In the genomic region with DNA sequence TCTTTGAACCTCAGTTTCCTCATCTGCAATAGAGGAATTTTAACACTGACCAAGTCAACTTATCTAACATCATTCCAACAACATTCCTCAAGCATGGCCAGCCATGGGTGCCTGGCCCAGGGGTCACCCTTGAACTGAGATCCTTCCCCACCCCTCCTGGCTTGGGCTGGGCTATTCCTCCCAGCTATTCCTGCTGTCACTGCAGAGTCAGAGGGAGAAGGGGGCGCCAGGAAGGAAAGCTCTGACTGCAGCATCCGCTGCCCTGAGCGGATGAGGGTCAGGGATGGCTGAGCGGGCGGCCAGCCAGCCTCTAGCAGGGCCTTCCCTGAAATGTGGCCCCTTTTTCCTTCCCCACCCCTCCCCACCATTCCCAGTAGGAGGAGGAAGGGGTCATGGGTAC, we compare ENCODE assay signal across 16 cellular contexts. TPM values are rescaled to one million over a fixed set of nuclear protein-coding genes. Genes with fewer than 3 reads are reported as not detected.
DNase-seq lines count a peak whose midpoint lies in the region; ATAC-seq and TF ChIP-seq lines count a peak whose summit lies in the region.
"Had no signal": no experiment of that assay in that cellular context is flagged by ENCODE, and none has a peak within 500 bp of the region (broad histone marks: within the 10 kb centered on the region; RNA-seq: fewer than 3 reads in every experiment).

No MANE protein-coding gene starts in this region.

- H3K27ac ChIP-seq in left ventricle myocardium inferior (replicated peaks) (peak overlapping the region; percentile 97), ovary (peak overlapping the region; percentile 79), aorta (ENCODE audit: low read depth in 1 of 2, low read length in 2 of 2) (peak overlapping the region; percentile 94 to 98)
- H3K27ac ChIP-seq: VCaP had no signal

- TF ChIP-seq EP300 in ovary (IDR thresholded peaks at IDR 0.05) = no peak

- H3K9me3 ChIP-seq in left ventricle myocardium inferior (replicated peaks) (no peaks in the 10 kb centered on the region), ovary (no peaks in the 10 kb centered on the region), aorta (ENCODE audit: control insufficient read depth, low read length) (no peaks in the 10 kb centered on the region)

- H3K4me3 ChIP-seq in left ventricle myocardium inferior = peak overlapping the region; percentile 70
- peak overlapping the region; percentile 30 for H3K4me3 ChIP-seq in fibroblast of villous mesenchyme (ENCODE audit: low read depth, low read length)
- H3K4me3 ChIP-seq in ovary = peak overlapping the region; percentile 11
- peak overlapping the region; percentile 35 to 68 for H3K4me3 ChIP-seq in aorta (ENCODE audit: low read length in 2 of 2)

- H3K27me3 ChIP-seq in left ventricle myocardium inferior (ENCODE audit: low read depth) (no peaks in the 10 kb centered on the region), ovary (no peaks in the 10 kb centered on the region), aorta (ENCODE audit: control insufficient read depth in 1 of 2, insufficient read depth in 2 of 2, low read length in 1 of 2) (no peaks in the 10 kb centered on the region)

- H3K36me3 ChIP-seq in left ventricle myocardium inferior (peaks cover 34% of the 10 kb centered on the region), ovary (no peaks in the 10 kb centered on the region), aorta (ENCODE audit: control insufficient read depth in 1 of 2, insufficient read depth in 2 of 2, low read length in 1 of 2) (peaks cover 0 to 5% of the 10 kb centered on the region in 2 donors)

- no peak for TF ChIP-seq CTCF in left ventricle myocardium inferior (IDR thresholded peaks at IDR 0.05; ENCODE audit: borderline replicate concordance)
- no peak for TF ChIP-seq CTCF in fibroblast of villous mesenchyme (IDR thresholded peaks at IDR 0.05; ENCODE audit: insufficient read depth, low read depth, low read length)
- no peak for TF ChIP-seq CTCF in ovary (IDR thresholded peaks at IDR 0.05)

- intact Hi-C loops in left ventricle myocardium inferior (cut with micrococcal nuclease) (no loop called here), Right ventricle myocardium superior (cut with DNase I) (no loop called here), ovary (cut with DNase I) (no loop called here), aorta (cut with DNase I) (loop anchor here in 1 of 2 donors (5.0 kb wide), 1 partner anchor 133 kb away; no protein-coding TSS in a partner anchor)

- ATAC-seq in Right ventricle myocardium superior (ENCODE audit: poor library complexity) (no peak), aorta (ENCODE audit: low FRiP score) (no peak), GM19397 (IDR thresholded peaks at IDR 0.05; ENCODE audit: unreplicated experiment) (no peak), HG03196 (IDR thresholded peaks at IDR 0.05; ENCODE audit: unreplicated experiment) (no peak)

- H3K4me1 ChIP-seq in left ventricle myocardium inferior (peaks cover 88% of the 10 kb centered on the region), ovary (ENCODE audit: insufficient read depth) (peaks cover 30% of the 10 kb centered on the region), aorta (ENCODE audit: control insufficient read depth in 1 of 2, insufficient read depth in 2 of 2, low read length in 2 of 2) (peaks cover 3 to 4% of the 10 kb centered on the region in 2 donors)

- DNase-seq in left ventricle myocardium inferior (peak; percentile 44), Right ventricle myocardium superior (no peak), fibroblast of villous mesenchyme (ENCODE audit: low read depth) (no peak), ovary (peak; percentile 56 to 71 (median 65)), aorta (no peak)
- DNase-seq in central memory CD4-positive, alpha-beta T cell = no peak
- DNase-seq: cerebellar nuclear complex, KG1, NCI-H2107 had no signal

- WGBS in ovary, 3 donors = 53 to 59% (median 53%) methylated on average over 5 of the region's 5 CpGs
- 0 to 10% methylated on average over 5 of the region's 5 CpGs for WGBS in aorta, 2 donors

- TF ChIP-seq POLR2A in ovary (IDR thresholded peaks at IDR 0.05) = no peak

RNA-seq across cellular contexts. Expression of a gene that starts 3.1 kb away (rescaled TPM):
- total RNA-seq in left ventricle myocardium inferior (223 TPM), Right ventricle myocardium superior (268 TPM), fibroblast of villous mesenchyme (60.5 and 87.6 TPM in 2 replicates), ovary (10 to 100 TPM; 27.1 to 57.3 (median 31.4) TPM), aorta (100 to 1,000 TPM; 317 to 506 TPM)
- polyA plus RNA-seq in ovary (10 to 100 TPM; 30.0 to 55.0 TPM), aorta (100 to 1,000 TPM; 158 to 325 TPM)
- total RNA-seq: activated T-helper 2 cell treated with anti-CD3 and anti-CD28 coated beads, Interferon-gamma antibody, Interleukin-2, Interleukin-4, amounts not matched to agents 10 μg/mL and 5 μg/mL and 100 μg/mL, durations not matched to agents 14 hours and 24 hours and 36 hours; neural crest cell had no signal

RNA-seq across cellular contexts. Expression of a gene that starts 38.1 kb away (rescaled TPM):
- total RNA-seq in left ventricle myocardium inferior (0.44 TPM), Right ventricle myocardium superior (0.46 TPM), fibroblast of villous mesenchyme (under 0.01 TPM in 2 replicates), ovary (not detected), aorta (under 1 TPM in 1 of 2 donors, not detected in 1; 0.42 TPM)
- polyA plus RNA-seq in ovary (not detected), aorta (under 1 TPM in 1 of 2 donors, not detected in 1; 0.18 TPM)
- total RNA-seq: activated T-helper 2 cell treated with anti-CD3 and anti-CD28 coated beads, Interferon-gamma antibody, Interleukin-2, Interleukin-4, amounts not matched to agents 10 μg/mL and 5 μg/mL and 100 μg/mL, durations not matched to agents 14 hours and 24 hours and 36 hours; neural crest cell; RPMI7951 had no signal
- polyA plus RNA-seq: AG04450 had no signal

Comparison
In these comparisons a context has a peak if more than half of its experiments do, and no peak if none do; other contexts are left out.
1. DNase-seq: peak in left ventricle myocardium inferior (single experiment) and ovary (5 of 5); none in Right ventricle myocardium superior (single experiment), fibroblast of villous mesenchyme (single experiment), aorta (0 of 2) and central memory CD4-positive, alpha-beta T cell (single experiment).
2. H3K4me3 ChIP-seq: peak in every context shown above with its lines; median percentile 70 in left ventricle myocardium inferior; 52 in aorta; 30 in fibroblast of villous mesenchyme; 11 in ovary.
3. Peak in every context shown above with its lines, with median percentiles within 50 percentile points of each other: H3K27ac ChIP-seq.